Comparison of ENCODE assay signal across 8 cellular contexts in genomic region chr1:244451539-244451950, GRCh38. TPM values are rescaled to one million over a fixed set of nuclear protein-coding genes. Genes with fewer than 3 reads are reported as not detected.
DNase-seq lines count a peak whose midpoint lies in the region; ATAC-seq and TF ChIP-seq lines count a peak whose summit lies in the region.

Gene ADSS2, minus strand, starts transcription at chr1:244451909. Its CDS starts 92 bp downstream, at chr1:244451817.

- H3K27me3 ChIP-seq in MG63 (no peaks in the 10 kb centered on the region), ectodermal cell (ENCODE audit: control insufficient read depth, insufficient read depth, low read length, poor library complexity, severe bottlenecking) (no peaks in the 10 kb centered on the region)

- TF ChIP-seq CTCF in GM12875 (IDR thresholded peaks at IDR 0.05; ENCODE audit: borderline replicate concordance, insufficient read depth, low read depth, low read length), result no peak
- no peak for TF ChIP-seq CTCF in nephron (IDR thresholded peaks at IDR 0.05; ENCODE audit: unreplicated experiment in 3 of 3)

- H3K36me3 ChIP-seq in MG63, result peaks cover 34% of the 10 kb centered on the region
- H3K36me3 ChIP-seq in ectodermal cell (ENCODE audit: control insufficient read depth, insufficient read depth, low read length), result no peaks in the 10 kb centered on the region

- 0% methylated on average over 45 of the region's 45 CpGs for WGBS in ectodermal cell, 2 experiments

- ATAC-seq in HG02852 (IDR thresholded peaks at IDR 0.05; ENCODE audit: unreplicated experiment) (no peak), GM18858 (IDR thresholded peaks at IDR 0.05; ENCODE audit: unreplicated experiment) (no peak), GM21381 (IDR thresholded peaks at IDR 0.05; ENCODE audit: unreplicated experiment) (no peak), GM19397 (IDR thresholded peaks at IDR 0.05; ENCODE audit: unreplicated experiment) (no peak)

- no peaks in the 10 kb centered on the region for H3K36me3 Mint-ChIP-seq in nephron (ENCODE audit: low read depth)

- peaks cover 40% of the 10 kb centered on the region for H3K4me1 ChIP-seq in ectodermal cell (ENCODE audit: control insufficient read depth, insufficient read depth, low read length)

- peak within 1 kb of the TSS; percentile 88 to 96 (median 96) for H3K27ac Mint-ChIP-seq in nephron

- H3K27ac ChIP-seq in ectodermal cell (ENCODE audit: insufficient read depth, low read depth, low read length, poor library complexity, severe bottlenecking), result peak within 1 kb of the TSS; percentile 82

- H3K9me3 ChIP-seq in MG63, result peaks cover 2% of the 10 kb centered on the region; the same call in 1 of the 2 replicates
- no peaks in the 10 kb centered on the region for H3K9me3 ChIP-seq in ectodermal cell (ENCODE audit: control insufficient read depth, low read length)

- peaks cover 32% of the 10 kb centered on the region for H3K4me1 Mint-ChIP-seq in nephron

- H3K27me3 Mint-ChIP-seq in nephron (ENCODE audit: low read depth), result no peaks in the 10 kb centered on the region

- H3K9me3 Mint-ChIP-seq in nephron, result peaks cover 3% of the 10 kb centered on the region

- DNase-seq in MG63, result no peak

- peak within 1 kb of the TSS; percentile 83 for H3K4me3 ChIP-seq in GM12875 (ENCODE audit: low read depth, low read length)
- peak within 1 kb of the TSS; percentile 81 for H3K4me3 ChIP-seq in MG63
- H3K4me3 ChIP-seq in ectodermal cell (ENCODE audit: insufficient read depth, low read depth, low read length), result peak within 1 kb of the TSS; percentile 97

- peak within 1 kb of the TSS; percentile 80 to 96 (median 82) for H3K4me3 Mint-ChIP-seq in nephron

RNA-seq across cellular contexts. Expression of gene ADSS2, which starts in this region (rescaled TPM):
- 90.2 and 113 TPM in 2 replicates for total RNA-seq in MG63 (2014; rRNA removed; shearing (Covaris generic); ENCODE audit: low replicate concordance)
- 77.5 TPM for polyA plus RNA-seq in ectodermal cell (2013, experiment 1 of 4)
- polyA plus RNA-seq in ectodermal cell (2013, experiment 2 of 4), result 95.7 TPM
- 59.6 TPM for polyA plus RNA-seq in ectodermal cell (2013, experiment 3 of 4)
- polyA plus RNA-seq in ectodermal cell (2013, experiment 4 of 4), result 67.3 TPM
